ENCODE assay signal across 34 cellular contexts in the genomic region with DNA sequence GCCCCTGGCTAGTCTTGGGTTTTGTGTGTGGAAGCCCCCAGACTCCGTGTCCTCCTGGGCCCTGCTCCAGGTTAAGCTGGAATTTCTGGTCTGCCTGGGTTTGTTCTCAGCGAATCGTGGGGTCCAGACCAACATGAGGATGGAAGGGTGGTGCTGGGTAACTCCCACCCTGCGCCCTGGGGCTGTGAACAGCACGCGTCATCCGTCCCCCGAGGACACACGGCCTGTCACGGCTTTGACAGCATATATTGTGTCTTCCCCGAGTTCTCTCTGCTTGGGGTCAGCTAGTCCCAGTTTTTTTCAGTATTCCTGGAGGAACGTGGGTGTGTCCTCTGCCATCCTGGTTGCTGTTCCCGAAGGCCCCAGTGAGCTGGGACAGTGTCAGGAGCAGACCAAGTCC.
"Had no signal": no experiment of that assay in that cellular context is flagged by ENCODE, and none has a peak within 500 bp of the region (broad histone marks: within the 10 kb centered on the region; RNA-seq: fewer than 3 reads in every experiment).

No MANE protein-coding gene starts in this region.

- H3K27ac Mint-ChIP-seq: activated B cell treated with CpG ODN at 0.5 μM for 24 hours; activated CD4-positive, alpha-beta memory T cell treated with anti-CD3 and anti-CD28 coated beads for 36 hours; activated CD4-positive, alpha-beta T cell treated with anti-CD3 and anti-CD28 coated beads for 36 hours; activated CD4-positive, alpha-beta T cell treated with anti-CD3 and anti-CD28 coated beads, Interleukin-2, amount 10 ng/mL, durations not matched to agents 24 days and 14 days; activated CD8-positive, alpha-beta memory T cell treated with anti-CD3 and anti-CD28 coated beads, Interleukin-2, amount 10 ng/mL, durations not matched to agents 7 days and 5 days; activated CD8-positive, alpha-beta T cell treated with anti-CD3 and anti-CD28 coated beads, Interleukin-2, amount 10 ng/mL, durations not matched to agents 7 days and 5 days; activated naive CD4-positive, alpha-beta T cell treated with anti-CD3 and anti-CD28 coated beads for 36 hours; activated naive CD4-positive, alpha-beta T cell treated with anti-CD3 and anti-CD28 coated beads, Interleukin-2, amount 50 U/mL, for 24 hours; activated naive CD8-positive, alpha-beta T cell treated with anti-CD3 and anti-CD28 coated beads for 36 hours; activated naive CD8-positive, alpha-beta T cell treated with anti-CD3 and anti-CD28 coated beads, Interleukin-2, amount 50 U/mL, for 24 hours; activated T-helper 1 cell treated with anti-CD3 and anti-CD28 coated beads, Interleukin-12 subunit alpha, Interleukin-12 subunit beta, Interleukin-2, Interleukin-4 antibody, amounts not matched to agents 30 ng/mL and 10 ng/mL and 1 ng/mL, durations not matched to agents 14 hours and 24 hours and 36 hours; activated T-helper 2 cell treated with anti-CD3 and anti-CD28 coated beads, Interferon-gamma antibody, Interleukin-2, Interleukin-4, amounts not matched to agents 10 μg/mL and 5 μg/mL and 100 μg/mL, durations not matched to agents 14 hours and 24 hours and 36 hours; T-cell; T-helper 1 cell treated with Interleukin-12 subunit alpha and Interleukin-12 subunit beta and Interleukin-4 antibody, amounts not matched to agents 30 μg/mL and 1 μg/mL, for 36 hours; T-helper 2 cell treated with Interferon-gamma antibody and Interleukin-4, amounts not matched to agents 5 μg/mL and 100 μg/mL, for 36 hours had no signal

- H3K36me3 ChIP-seq: adrenal gland, colonic mucosa, esophagus squamous epithelium, gastroesophageal sphincter, WERI-Rb-1 had no signal

- DNase-seq: activated B cell treated with CpG ODN at 0.5 μM for 24 hours; activated CD4-positive, alpha-beta memory T cell treated with anti-CD3 and anti-CD28 coated beads for 36 hours; activated CD4-positive, alpha-beta T cell treated with anti-CD3 and anti-CD28 coated beads for 36 hours; activated CD4-positive, alpha-beta T cell treated with anti-CD3 and anti-CD28 coated beads, Interleukin-2, amount 10 ng/mL, durations not matched to agents 24 days and 14 days; activated CD4-positive, CD25-positive, alpha-beta regulatory T cell treated with anti-CD3 and anti-CD28 coated beads, Interleukin-2, amount 50 U/mL, for 72 hours; activated CD8-positive, alpha-beta memory T cell treated with anti-CD3 and anti-CD28 coated beads, Interleukin-2, amount 10 ng/mL, durations not matched to agents 7 days and 5 days; activated CD8-positive, alpha-beta memory T cell treated with anti-CD3 and anti-CD28 coated beads, Interleukin-2, amount 50 U/mL, for 4 hours; activated CD8-positive, alpha-beta T cell treated with anti-CD3 and anti-CD28 coated beads, Interleukin-2, amount 10 ng/mL, durations not matched to agents 7 days and 5 days; activated effector memory CD4-positive, alpha-beta T cell treated with anti-CD3 and anti-CD28 coated beads, Interleukin-2, amount 50 U/mL, for 16 hours; activated naive CD4-positive, alpha-beta T cell treated with anti-CD3 and anti-CD28 coated beads for 36 hours; activated naive CD8-positive, alpha-beta T cell treated with anti-CD3 and anti-CD28 coated beads for 36 hours; activated naive CD8-positive, alpha-beta T cell treated with anti-CD3 and anti-CD28 coated beads, Interleukin-2, amount 50 U/mL, for 24 hours; activated T-cell treated with anti-CD3 and anti-CD28 coated beads, Interleukin-2, amount 50 U/mL, for 1 hour; activated T-cell treated with anti-CD3 and anti-CD28 coated beads, Interleukin-2, amount 50 U/mL, for 48 hours; adrenal gland; amygdala; aorta; body of pancreas; caudate nucleus; effector CD8-positive, alpha-beta T cell; esophagus squamous epithelium; foreskin melanocyte; head of caudate nucleus; T-cell; T1000; WERI-Rb-1 had no signal

- H3K4me1 ChIP-seq: adrenal gland, body of pancreas, colonic mucosa had no signal

- H3K9me3 ChIP-seq: adrenal gland, body of pancreas, colonic mucosa, esophagus squamous epithelium, gastroesophageal sphincter had no signal

- H3K36me3 Mint-ChIP-seq: activated CD4-positive, alpha-beta memory T cell treated with anti-CD3 and anti-CD28 coated beads for 36 hours; activated naive CD4-positive, alpha-beta T cell treated with anti-CD3 and anti-CD28 coated beads, Interleukin-2, amount 50 U/mL, for 24 hours; activated naive CD8-positive, alpha-beta T cell treated with anti-CD3 and anti-CD28 coated beads for 36 hours; T-cell had no signal

- H3K27ac ChIP-seq: adrenal gland, body of pancreas, colonic mucosa, epithelial cell of prostate, esophagus squamous epithelium, gastroesophageal sphincter, WERI-Rb-1 had no signal

- H3K27me3 Mint-ChIP-seq: activated CD4-positive, alpha-beta memory T cell treated with anti-CD3 and anti-CD28 coated beads for 36 hours; activated CD4-positive, alpha-beta T cell treated with anti-CD3 and anti-CD28 coated beads for 36 hours; activated CD4-positive, alpha-beta T cell treated with anti-CD3 and anti-CD28 coated beads, Interleukin-2, amount 10 ng/mL, durations not matched to agents 24 days and 14 days; activated naive CD4-positive, alpha-beta T cell treated with anti-CD3 and anti-CD28 coated beads, Interleukin-2, amount 50 U/mL, for 24 hours; activated naive CD8-positive, alpha-beta T cell treated with anti-CD3 and anti-CD28 coated beads for 36 hours; activated naive CD8-positive, alpha-beta T cell treated with anti-CD3 and anti-CD28 coated beads, Interleukin-2, amount 50 U/mL, for 24 hours; T-cell had no signal

- H3K4me3 Mint-ChIP-seq: activated B cell treated with CpG ODN at 0.5 μM for 24 hours; activated CD4-positive, alpha-beta memory T cell treated with anti-CD3 and anti-CD28 coated beads for 36 hours; activated CD4-positive, alpha-beta T cell treated with anti-CD3 and anti-CD28 coated beads for 36 hours; activated CD4-positive, alpha-beta T cell treated with anti-CD3 and anti-CD28 coated beads, Interleukin-2, amount 10 ng/mL, durations not matched to agents 24 days and 14 days; activated CD8-positive, alpha-beta memory T cell treated with anti-CD3 and anti-CD28 coated beads, Interleukin-2, amount 10 ng/mL, durations not matched to agents 7 days and 5 days; activated CD8-positive, alpha-beta T cell treated with anti-CD3 and anti-CD28 coated beads, Interleukin-2, amount 10 ng/mL, durations not matched to agents 7 days and 5 days; activated naive CD4-positive, alpha-beta T cell treated with anti-CD3 and anti-CD28 coated beads for 36 hours; activated naive CD4-positive, alpha-beta T cell treated with anti-CD3 and anti-CD28 coated beads, Interleukin-2, amount 50 U/mL, for 24 hours; activated naive CD8-positive, alpha-beta T cell treated with anti-CD3 and anti-CD28 coated beads for 36 hours; activated naive CD8-positive, alpha-beta T cell treated with anti-CD3 and anti-CD28 coated beads, Interleukin-2, amount 50 U/mL, for 24 hours; activated T-helper 1 cell treated with anti-CD3 and anti-CD28 coated beads, Interleukin-12 subunit alpha, Interleukin-12 subunit beta, Interleukin-2, Interleukin-4 antibody, amounts not matched to agents 30 ng/mL and 10 ng/mL and 1 ng/mL, durations not matched to agents 14 hours and 24 hours and 36 hours; T-cell; T-helper 1 cell treated with Interleukin-12 subunit alpha and Interleukin-12 subunit beta and Interleukin-4 antibody, amounts not matched to agents 30 μg/mL and 1 μg/mL, for 36 hours; T-helper 2 cell treated with Interferon-gamma antibody and Interleukin-4, amounts not matched to agents 5 μg/mL and 100 μg/mL, for 36 hours had no signal

- H3K9me3 Mint-ChIP-seq: activated B cell treated with CpG ODN at 0.5 μM for 24 hours; activated CD4-positive, alpha-beta memory T cell treated with anti-CD3 and anti-CD28 coated beads for 36 hours; activated CD4-positive, alpha-beta T cell treated with anti-CD3 and anti-CD28 coated beads, Interleukin-2, amount 10 ng/mL, durations not matched to agents 24 days and 14 days; activated naive CD4-positive, alpha-beta T cell treated with anti-CD3 and anti-CD28 coated beads for 36 hours; activated naive CD4-positive, alpha-beta T cell treated with anti-CD3 and anti-CD28 coated beads, Interleukin-2, amount 50 U/mL, for 24 hours; activated naive CD8-positive, alpha-beta T cell treated with anti-CD3 and anti-CD28 coated beads for 36 hours; activated naive CD8-positive, alpha-beta T cell treated with anti-CD3 and anti-CD28 coated beads, Interleukin-2, amount 50 U/mL, for 24 hours; activated T-helper 1 cell treated with anti-CD3 and anti-CD28 coated beads, Interleukin-12 subunit alpha, Interleukin-12 subunit beta, Interleukin-2, Interleukin-4 antibody, amounts not matched to agents 30 ng/mL and 10 ng/mL and 1 ng/mL, durations not matched to agents 14 hours and 24 hours and 36 hours; activated T-helper 2 cell treated with anti-CD3 and anti-CD28 coated beads, Interferon-gamma antibody, Interleukin-2, Interleukin-4, amounts not matched to agents 10 μg/mL and 5 μg/mL and 100 μg/mL, durations not matched to agents 14 hours and 24 hours and 36 hours; T-cell; T-helper 1 cell treated with Interleukin-12 subunit alpha and Interleukin-12 subunit beta and Interleukin-4 antibody, amounts not matched to agents 30 μg/mL and 1 μg/mL, for 36 hours; T-helper 2 cell treated with Interferon-gamma antibody and Interleukin-4, amounts not matched to agents 5 μg/mL and 100 μg/mL, for 36 hours had no signal

- H3K4me3 ChIP-seq: adrenal gland, body of pancreas, colonic mucosa, esophagus squamous epithelium, gastroesophageal sphincter had no signal

- H3K27me3 ChIP-seq: adrenal gland, body of pancreas, colonic mucosa, esophagus squamous epithelium, gastroesophageal sphincter had no signal

- H3K4me1 Mint-ChIP-seq: activated CD4-positive, alpha-beta T cell treated with anti-CD3 and anti-CD28 coated beads, Interleukin-2, amount 10 ng/mL, durations not matched to agents 24 days and 14 days; activated naive CD4-positive, alpha-beta T cell treated with anti-CD3 and anti-CD28 coated beads, Interleukin-2, amount 50 U/mL, for 24 hours had no signal
